19 cellular contexts compared by ENCODE assay signal in genomic region chr3:101665357-101665756, GRCh38. TPM values are rescaled to one million over a fixed set of nuclear protein-coding genes. Genes with fewer than 3 reads are reported as not detected.
A peak's percentile ranks its signal among the peaks of the same experiment; 100 is the strongest.
DNase-seq lines count a peak whose midpoint lies in the region; ATAC-seq, FAIRE-seq and TF ChIP-seq lines count a peak whose summit lies in the region.
"Had no signal": no experiment of that assay in that cellular context is flagged by ENCODE, and none has a peak within 500 bp of the region (broad histone marks: within the 10 kb centered on the region; RNA-seq: fewer than 3 reads in every experiment).

No MANE protein-coding gene starts in this region.

- no peak overlapping the region for H3K14ac ChIP-seq in neuronal stem cell (ENCODE audit: low read length)

- H3K27ac ChIP-seq in lower lobe of right lung (no peak overlapping the region), neuronal stem cell (replicated peaks; ENCODE audit: low read length) (no peak overlapping the region), pancreas (no peak overlapping the region)

- TF ChIP-seq CTCF in lower lobe of right lung (IDR thresholded peaks at IDR 0.05), result no peak
- no peak for TF ChIP-seq CTCF in pancreas (IDR thresholded peaks at IDR 0.05)

- H4K8ac ChIP-seq in neuronal stem cell (ENCODE audit: low read depth, low read length), result no peak overlapping the region

- no peaks in the 10 kb centered on the region for H3K4me1 ChIP-seq in lower lobe of right lung
- H3K4me1 ChIP-seq in neuronal stem cell (ENCODE audit: control insufficient read depth in 2 of 2, insufficient read depth in 1 of 2, low read depth in 1 of 2, low read length in 2 of 2), result no peaks in the 10 kb centered on the region
- H3K4me1 ChIP-seq in pancreas, result no peaks in the 10 kb centered on the region

- no peak overlapping the region for H3K4me2 ChIP-seq in neuronal stem cell (ENCODE audit: insufficient read depth, low read length, poor library complexity, severe bottlenecking)

- peaks cover 11% of the 10 kb centered on the region for H3K36me3 Mint-ChIP-seq in T-helper 17 cell (ENCODE audit: low read depth)

- H3K27me3 ChIP-seq in lower lobe of right lung (ENCODE audit: low read depth) (no peaks in the 10 kb centered on the region), neuronal stem cell (ENCODE audit: control insufficient read depth in 3 of 3, insufficient read depth in 3 of 3, low read depth in 1 of 3, low read length in 3 of 3) (no peaks in the 10 kb centered on the region), pancreas (no peaks in the 10 kb centered on the region)

- H3K4me1 Mint-ChIP-seq in T-helper 17 cell, result peaks cover 5% of the 10 kb centered on the region

- no peak overlapping the region for H2BK120ac ChIP-seq in neuronal stem cell (ENCODE audit: low read depth, low read length)

- no peak overlapping the region for H3K4me3 Mint-ChIP-seq in T-helper 17 cell
- H3K4me3 Mint-ChIP-seq: H9 had no signal

- H3K23ac ChIP-seq in neuronal stem cell (ENCODE audit: low read depth, low read length, poor library complexity), result no peak overlapping the region

- H2BK5ac ChIP-seq in neuronal stem cell (ENCODE audit: low read length), result no peak overlapping the region

- no peak overlapping the region for H3K18ac ChIP-seq in neuronal stem cell (ENCODE audit: low read length)

- H2BK12ac ChIP-seq in neuronal stem cell (ENCODE audit: low read length), result no peak overlapping the region

- no peak overlapping the region for H2BK15ac ChIP-seq in neuronal stem cell (ENCODE audit: low read length)

- H4K91ac ChIP-seq in neuronal stem cell (ENCODE audit: low read depth, low read length, poor library complexity), result no peak overlapping the region

- H2AFZ ChIP-seq in neuronal stem cell (ENCODE audit: low read length), result no peak overlapping the region

- no peak overlapping the region for H3K4me3 ChIP-seq in lower lobe of right lung
- no peak overlapping the region for H3K4me3 ChIP-seq in neuronal stem cell (ENCODE audit: low read length in 2 of 2)
- H3K4me3 ChIP-seq in pancreas, result no peak overlapping the region

- peaks cover 77% of the 10 kb centered on the region for H3K36me3 ChIP-seq in lower lobe of right lung
- H3K36me3 ChIP-seq in neuronal stem cell (replicated peaks in 1 of 2; ENCODE audit: control insufficient read depth in 2 of 2, insufficient read depth in 2 of 2, low read length in 2 of 2), result peaks cover 7 to 92% of the 10 kb centered on the region in 2 donors
- peaks cover 0 to 66% (median 27%) of the 10 kb centered on the region in 3 donors for H3K36me3 ChIP-seq in pancreas

- no peak overlapping the region for H3K4ac ChIP-seq in neuronal stem cell (ENCODE audit: low read length)

- WGBS in neuronal stem cell (ENCODE audit: extremely low coverage in 2 of 2, insufficient read length in 2 of 2, insufficient replicate concordance in 1 of 2), 2 donors, result no CpG with 5 or more reads among the region's 4 CpGs
- 91 to 95% methylated on average over 4 of the region's 4 CpGs for WGBS in pancreas, 2 donors

- TF ChIP-seq POLR2A in GM12892 (IDR thresholded peaks at IDR 0.05; ENCODE audit: low read depth, low read length), result no peak
- TF ChIP-seq POLR2A in H54 (IDR thresholded peaks at IDR 0.05; ENCODE audit: low read depth, low read length), result no peak

- H3K9ac ChIP-seq in neuronal stem cell (ENCODE audit: low read depth, low read length, poor library complexity), result no peak overlapping the region

- H3K27me3 Mint-ChIP-seq in T-helper 17 cell, result no peaks in the 10 kb centered on the region

- no peaks in the 10 kb centered on the region for H3K79me1 ChIP-seq in neuronal stem cell (ENCODE audit: low read depth, low read length)

- H3K27ac Mint-ChIP-seq in T-helper 17 cell, result peak overlapping the region; percentile 45

- H3K9me3 ChIP-seq in T-helper 17 cell (ENCODE audit: control insufficient read depth, low read length, poor library complexity, severe bottlenecking) (no peaks in the 10 kb centered on the region), lower lobe of right lung (no peaks in the 10 kb centered on the region), neuronal stem cell (replicated peaks in 1 of 2; ENCODE audit: control insufficient read depth in 2 of 2, insufficient read depth in 1 of 2, low read depth in 1 of 2, low read length in 2 of 2) (no peaks in the 10 kb centered on the region), pancreas (no peaks in the 10 kb centered on the region)

- DNase-seq in GM12892 (ENCODE audit: insufficient read length) (no peak), H54 (ENCODE audit: insufficient read length, low spot score) (no peak), T-helper 17 cell (no peak), lower lobe of right lung (no peak), neuronal stem cell (ENCODE audit: low spot score) (no peak), pancreas (no peak), middle frontal gyrus (ENCODE audit: extremely low spot score, low spot score) (no peak)
- DNase-seq: C1 segment of cervical spinal cord, DND-41, H9, KG1, NCI-H1048, NCI-H1436 treated with DMSO at 0.1 percent for 48 hours, NCI-H2029 treated with DMSO at 0.1 percent for 48 hours, NCI-H2171 treated with DMSO at 0.1 percent for 48 hours, NCI-H446 treated with DMSO at 0.1 percent for 48 hours had no signal

- intact Hi-C loops in lower lobe of right lung (cut with DNase I), result no loop called here
- intact Hi-C loops in pancreas (cut with DNase I), result no loop called here

- no peak for ATAC-seq in T-helper 17 cell
- ATAC-seq in lower lobe of right lung, result peak; percentile 53 to 64
- ATAC-seq in pancreas, result no peak
- ATAC-seq: Panc1 had no signal

- no peak overlapping the region for H2AK5ac ChIP-seq in neuronal stem cell (ENCODE audit: low read depth, low read length)

- FAIRE-seq in GM12892 (lab: Jason Lieb, UNC), result peak; percentile 9
- peak; percentile 30 for FAIRE-seq in H54 (lab: Jason Lieb, UNC)
- no peak for FAIRE-seq in pancreas (lab: Jason Lieb, UNC)
- FAIRE-seq: G401.6, GM19239 had no signal

RNA-seq across cellular contexts. Expression of gene ZBTB11, which starts 11.6 kb away (rescaled TPM):
- polyA plus RNA-seq in GM12892 (2012; ENCODE audit: missing spikeins), result 12.0 TPM
- 10 to 100 TPM; 65.2 to 77.2 TPM for total RNA-seq in T-helper 17 cell
- total RNA-seq in lower lobe of right lung, result 23.5 TPM
- polyA plus RNA-seq in neuronal stem cell (2013, experiment 1 of 2), result 6.0 TPM
- 6.1 TPM for polyA plus RNA-seq in neuronal stem cell (2013, experiment 2 of 2)
- total RNA-seq in pancreas, result 10 to 100 TPM in 1 of 6 donors, 1 to 10 TPM in 5; 5.4 to 11.0 (median 7.7) TPM
- polyA plus RNA-seq in pancreas, result 1 to 10 TPM; 4.5 to 6.8 TPM

RNA-seq across cellular contexts. Expression of gene RPL24, which starts 21.2 kb away (rescaled TPM):
- 4,422 TPM for polyA plus RNA-seq in GM12892 (2012; ENCODE audit: missing spikeins)
- 1,000 to 10,000 TPM; 1,360 to 1,402 TPM for total RNA-seq in T-helper 17 cell
- total RNA-seq in lower lobe of right lung, result 793 TPM
- 3,875 TPM for polyA plus RNA-seq in neuronal stem cell (2013, experiment 1 of 2)
- polyA plus RNA-seq in neuronal stem cell (2013, experiment 2 of 2), result 3,871 TPM
- 1,000 to 10,000 TPM in 1 of 6 donors, 100 to 1,000 TPM in 5; 613 to 1,028 (median 732) TPM for total RNA-seq in pancreas
- polyA plus RNA-seq in pancreas, result 1,000 to 10,000 TPM; 1,530 to 2,125 TPM

RNA-seq across cellular contexts. Expression of gene CEP97, which starts 59.1 kb away (rescaled TPM):
- 6.1 TPM for polyA plus RNA-seq in GM12892 (2012; ENCODE audit: missing spikeins)
- 10 to 100 TPM; 10.4 to 11.1 TPM for total RNA-seq in T-helper 17 cell
- 8.0 TPM for total RNA-seq in lower lobe of right lung
- 9.6 TPM for polyA plus RNA-seq in neuronal stem cell (2013, experiment 1 of 2)
- polyA plus RNA-seq in neuronal stem cell (2013, experiment 2 of 2), result 10.3 TPM
- total RNA-seq in pancreas, result 1 to 10 TPM; 1.4 to 4.6 (median 2.3) TPM
- 1 to 10 TPM in 1 of 2 donors, under 1 TPM in 1; 0.76 to 1.4 TPM for polyA plus RNA-seq in pancreas

Comparison
In these comparisons a context has a peak if more than half of its experiments do, and no peak if none do; other contexts are left out.
1. ATAC-seq: peak in lower lobe of right lung (2 of 2); none in T-helper 17 cell (single experiment) and pancreas (0 of 4).